18 cellular contexts compared by ENCODE assay signal in the genomic region with DNA sequence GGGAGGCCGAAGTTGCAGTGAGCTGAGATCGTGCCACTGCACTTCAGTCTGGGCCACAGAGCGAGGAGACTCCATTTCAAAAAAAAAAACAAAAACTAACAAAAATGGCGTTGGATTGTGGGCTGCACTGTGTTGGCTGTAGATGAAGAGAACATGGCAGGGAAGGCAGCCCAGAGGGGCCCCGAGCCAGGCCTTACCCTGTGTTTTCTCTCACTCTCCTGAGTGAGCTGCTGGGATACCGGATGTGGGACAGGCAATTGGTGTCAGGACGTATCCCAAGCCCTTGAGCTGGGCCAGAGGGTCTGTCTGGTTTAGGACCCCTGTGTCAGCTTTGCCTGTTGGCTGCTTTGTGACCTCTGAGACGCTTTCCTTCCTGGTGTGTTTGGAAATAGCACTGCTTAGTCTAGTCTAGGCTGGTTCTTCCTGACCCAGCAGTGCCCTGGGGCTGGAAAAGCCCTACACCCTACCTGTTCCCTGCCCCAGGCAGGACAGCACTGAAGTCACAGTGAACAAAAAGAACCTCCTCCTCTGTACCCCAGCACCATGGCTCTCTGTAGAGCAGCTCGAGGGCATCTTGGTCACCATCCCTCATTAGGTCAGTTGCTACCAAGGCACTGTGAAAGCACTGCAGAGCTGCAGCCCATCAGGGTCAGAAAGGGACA. TPM values are rescaled to one million over a fixed set of nuclear protein-coding genes. Genes with fewer than 3 reads are reported as not detected.
A peak's percentile ranks its signal among the peaks of the same experiment; 100 is the strongest.
DNase-seq lines count a peak whose midpoint lies in the region; ATAC-seq and TF ChIP-seq lines count a peak whose summit lies in the region.
"Had no signal": no experiment of that assay in that cellular context is flagged by ENCODE, and none has a peak within 500 bp of the region (broad histone marks: within the 10 kb centered on the region; RNA-seq: fewer than 3 reads in every experiment).

No MANE protein-coding gene starts in this region.

- H3K9me3 ChIP-seq in IMR-90 (ENCODE audit: control insufficient read depth, insufficient read depth, low read length) = no peaks in the 10 kb centered on the region
- no peaks in the 10 kb centered on the region for H3K9me3 ChIP-seq in endodermal cell (ENCODE audit: control insufficient read depth, low read length)
- H3K9me3 ChIP-seq in GM23248 (ENCODE audit: low read depth) = no peaks in the 10 kb centered on the region
- H3K9me3 ChIP-seq: Caco-2 had no signal

- H3K4me3 Mint-ChIP-seq in WTC11 (no peak overlapping the region), endodermal cell (no peak overlapping the region), neural crest cell (no peak overlapping the region)

- WGBS in IMR-90 (ENCODE audit: extremely low coverage in 2 of 2, insufficient read length in 1 of 2), 2 experiments = 80% methylated on average over 1 of the region's 9 CpGs; no CpG with 5 or more reads in 1 of the 2 experiments
- WGBS in endodermal cell (ENCODE audit: insufficient coverage in 1 of 2, insufficient read length in 1 of 2), 2 experiments = 89 to 97% methylated on average over 7 to 9 of the region's 9 CpGs
- WGBS in GM23248 (ENCODE audit: low coverage in 1 of 2, low lambda C conversion rate in 2 of 2, missing lambda C conversion rate in 2 of 2), 2 experiments = 92 to 95% methylated on average over 9 of the region's 9 CpGs

- H2BK15ac ChIP-seq in IMR-90 (ENCODE audit: low read depth, low read length) = no peak overlapping the region

- dilution Hi-C loops in IMR-90 (cut with HindIII; ENCODE audit: low sequenced_read_pairs, unreplicated experiment) = no loop called here

- no peak overlapping the region for H3K23ac ChIP-seq in IMR-90 (ENCODE audit: low read depth, low read length)

- peaks cover 4 to 5% of the 10 kb centered on the region in 2 experiments; a peak in 2 of 4 replicates for H3K79me1 ChIP-seq in IMR-90 (ENCODE audit: low read depth in 1 of 2, low read length in 2 of 2)

- no peak overlapping the region for H3K4ac ChIP-seq in IMR-90 (ENCODE audit: low read depth, low read length)

- H3K27ac Mint-ChIP-seq in WTC11 = peak overlapping the region; percentile 65; the same call in 1 of the 2 replicates
- no peak overlapping the region for H3K27ac Mint-ChIP-seq in endodermal cell
- H3K27ac Mint-ChIP-seq in neural crest cell (ENCODE audit: unreplicated experiment) = peak overlapping the region; percentile 50

- H3K9me3 Mint-ChIP-seq in WTC11 (no peaks in the 10 kb centered on the region), endodermal cell (no peaks in the 10 kb centered on the region), neural crest cell (no peaks in the 10 kb centered on the region)

- TF ChIP-seq RAD21 in IMR-90 (IDR thresholded peaks at IDR 0.05; ENCODE audit: low read length) = no peak

- H3K36me3 ChIP-seq in IMR-90 (ENCODE audit: control insufficient read depth, insufficient read depth, low read length) (peaks cover 55% of the 10 kb centered on the region), endodermal cell (ENCODE audit: control insufficient read depth, insufficient read depth, low read length) (peaks cover 56% of the 10 kb centered on the region), GM23248 (ENCODE audit: low read depth) (no peaks in the 10 kb centered on the region)

- no peak overlapping the region for H3K18ac ChIP-seq in IMR-90 (ENCODE audit: low read depth, low read length)

- peak overlapping the region; percentile 61 for H2AK9ac ChIP-seq in IMR-90 (replicated peaks; ENCODE audit: low read depth, low read length, poor library complexity)

- H3K27me3 ChIP-seq in IMR-90 (ENCODE audit: control insufficient read depth, insufficient read depth, low read length) (no peaks in the 10 kb centered on the region), endodermal cell (ENCODE audit: control insufficient read depth, insufficient read depth, low read length, poor library complexity, severe bottlenecking) (no peaks in the 10 kb centered on the region), GM23248 (replicated peaks; ENCODE audit: insufficient read depth) (no peaks in the 10 kb centered on the region)

- no peak overlapping the region for H3K14ac ChIP-seq in IMR-90 (replicated peaks; ENCODE audit: low read depth, low read length)

- no peak overlapping the region for H2BK5ac ChIP-seq in IMR-90 (ENCODE audit: low read depth, low read length, poor library complexity, severe bottlenecking)

- H3F3A ChIP-seq in GM23248 (ENCODE audit: insufficient read depth) = peaks cover 2% of the 10 kb centered on the region; the same call in 1 of the 2 replicates

- no TSS peak for BruUV-seq in IMR-90 (replicated peaks; lab: Mats Ljungman, UMichigan)

- H3K9me1 ChIP-seq in IMR-90 (ENCODE audit: insufficient read depth, low read length) = peaks cover 15% of the 10 kb centered on the region

- CTCF ChIA-PET in IMR-90 (lab: Yijun Ruan, JAX) (no interaction called here), WTC11 (lab: Charles Lee) (interaction anchor here (0.5 to 0.9 kb wide), 3 partner anchors 15 to 320 kb away, joined by 3 to 4 read pairs (median 3); no protein-coding TSS in a partner anchor)

- ATAC-seq in IMR-90 (ENCODE audit: low read depth) = no peak
- no peak for ATAC-seq in WTC11
- ATAC-seq: K562 had no signal

- no peak overlapping the region for H3K4me2 ChIP-seq in IMR-90 (ENCODE audit: low read depth, low read length)
- H3K4me2 ChIP-seq in GM23248 (ENCODE audit: unreplicated experiment) = no peak overlapping the region

- H3K9me2 ChIP-seq in GM23248 (ENCODE audit: insufficient read depth) = no peaks in the 10 kb centered on the region

- H3K9ac ChIP-seq in IMR-90 (ENCODE audit: low read depth, low read length) (no peak overlapping the region), endodermal cell (ENCODE audit: extremely low read depth, low read length, poor library complexity, severe bottlenecking) (no peak overlapping the region), GM23248 (no peak overlapping the region)

- H2AK5ac ChIP-seq in IMR-90 (ENCODE audit: low read depth, low read length) = no peak overlapping the region

- H3K4me3 ChIP-seq in IMR-90 (ENCODE audit: insufficient read depth, low read depth, low read length) (no peak overlapping the region), endodermal cell (ENCODE audit: low read length) (no peak overlapping the region), GM23248 (no peak overlapping the region)
- H3K4me3 ChIP-seq: K562 had no signal

- no peak overlapping the region for H3K56ac ChIP-seq in IMR-90 (ENCODE audit: extremely low read depth, insufficient read depth, low read length)

- H4K91ac ChIP-seq in IMR-90 (ENCODE audit: insufficient read depth, low read depth, low read length) = no peak overlapping the region

- no peak overlapping the region for H3K27ac ChIP-seq in IMR-90 (ENCODE audit: insufficient read depth, low read length)
- no peak overlapping the region for H3K27ac ChIP-seq in endodermal cell (ENCODE audit: low read depth, low read length)
- no peak overlapping the region for H3K27ac ChIP-seq in GM23248

- no peak overlapping the region for H4K5ac ChIP-seq in IMR-90 (ENCODE audit: low read depth, low read length)

- in situ Hi-C loops in IMR-90 (cut with MboI; ENCODE audit: low sequenced_read_pairs) (no loop called here), GM23248 (cut with MboI) (no loop called here)

- no peaks in the 10 kb centered on the region for H3K27me3 Mint-ChIP-seq in WTC11 (ENCODE audit: low read depth)
- no peaks in the 10 kb centered on the region for H3K27me3 Mint-ChIP-seq in endodermal cell (ENCODE audit: insufficient read depth)
- H3K27me3 Mint-ChIP-seq in neural crest cell (ENCODE audit: low read depth) = no peaks in the 10 kb centered on the region

- no peak for TF ChIP-seq POLR2A in IMR-90 (IDR thresholded peaks at IDR 0.05; ENCODE audit: low read depth, low read length)

- H3K4me1 Mint-ChIP-seq in WTC11 = peaks cover 1% of the 10 kb centered on the region
- no peaks in the 10 kb centered on the region for H3K4me1 Mint-ChIP-seq in endodermal cell
- H3K4me1 Mint-ChIP-seq in neural crest cell = peaks cover 3% of the 10 kb centered on the region

- H2BK20ac ChIP-seq in IMR-90 (ENCODE audit: low read depth, low read length) = no peak overlapping the region

- H2AFZ ChIP-seq in IMR-90 (replicated peaks; ENCODE audit: low read length, poor library complexity) = no peak overlapping the region
- no peak overlapping the region for H2AFZ ChIP-seq in GM23248

- peaks cover under 1% of the 10 kb centered on the region; the same call in 1 of the 2 replicates for H3K4me1 ChIP-seq in IMR-90 (ENCODE audit: control insufficient read depth, insufficient read depth, low read length)
- H3K4me1 ChIP-seq in endodermal cell (ENCODE audit: control insufficient read depth, insufficient read depth, low read length) = no peaks in the 10 kb centered on the region
- peaks cover 4% of the 10 kb centered on the region; the same call in 1 of the 2 replicates for H3K4me1 ChIP-seq in GM23248 (ENCODE audit: insufficient read depth)
- H3K4me1 ChIP-seq: Caco-2 had no signal

- H2BK120ac ChIP-seq in IMR-90 (ENCODE audit: low read depth, low read length) = no peak overlapping the region

- no peaks in the 10 kb centered on the region for H3K79me2 ChIP-seq in GM23248 (ENCODE audit: insufficient read depth)

- peaks cover 54% of the 10 kb centered on the region for H3K36me3 Mint-ChIP-seq in WTC11
- peaks cover 58% of the 10 kb centered on the region for H3K36me3 Mint-ChIP-seq in endodermal cell (ENCODE audit: low read depth)
- peaks cover 2% of the 10 kb centered on the region for H3K36me3 Mint-ChIP-seq in neural crest cell (ENCODE audit: low read depth)

- POLR2A ChIA-PET in IMR-90 (lab: Charles Lee; ENCODE audit: unreplicated experiment) = no interaction called here
- POLR2A ChIA-PET in WTC11 (lab: Charles Lee) = no interaction called here

- DNase-seq in IMR-90 = no peak
- DNase-seq in WTC11 (ENCODE audit: low spot score) = no peak
- DNase-seq in endodermal cell = peak; percentile 35
- no peak for DNase-seq in neural crest cell (ENCODE audit: low read depth, low spot score)
- DNase-seq in OCI-M2 (lab: John Stamatoyannopoulos, UW; ENCODE audit: unreplicated experiment) = no peak
- no peak for DNase-seq in GM23248
- DNase-seq in globus pallidus (ENCODE audit: low spot score) = no peak
- no peak for DNase-seq in GM20000 (ENCODE audit: low spot score)
- DNase-seq: ACHN, AML-193, Caco-2, EL, H7, NCI-H187, NCI-H446, NCI-H69, RPMI8226 had no signal

- no peak for TF ChIP-seq CTCF in IMR-90 (conservative IDR thresholded peaks at IDR 0.05; ENCODE audit: low read depth, low read length)
- TF ChIP-seq CTCF in WTC11 (IDR thresholded peaks at IDR 0.05) = no peak
- TF ChIP-seq CTCF in endodermal cell (conservative IDR thresholded peaks at IDR 0.05) = no peak
- no peak for TF ChIP-seq CTCF in neural crest cell (conservative IDR thresholded peaks at IDR 0.05)
- no peak for TF ChIP-seq CTCF in GM20000 (IDR thresholded peaks at IDR 0.05; ENCODE audit: extremely low read depth, missing control alignments)

- intact Hi-C loops in IMR-90 (cut with micrococcal nuclease) = no loop called here

- H4K20me1 ChIP-seq in IMR-90 (ENCODE audit: insufficient read depth, low read length) (no peaks in the 10 kb centered on the region), GM23248 (ENCODE audit: insufficient read depth) (no peaks in the 10 kb centered on the region)

- H4K8ac ChIP-seq in IMR-90 (ENCODE audit: low read depth in 2 of 2, low read length in 2 of 2) = no peak overlapping the region

RNA-seq across cellular contexts. Expression of gene CHADL, which starts 17.8 kb away (rescaled TPM):
- total RNA-seq in IMR-90 (2012; rRNA removed) = 0.18 and 0.28 TPM in 2 replicates
- polyA plus RNA-seq in IMR-90 (2012; rRNA removed) = 0.44 and 0.53 TPM in 2 replicates
- polyA plus RNA-seq in IMR-90 (2012; cell fraction: cytosol; rRNA removed) = 0.36 and 1.0 TPM in 2 replicates
- polyA plus RNA-seq in IMR-90 (2012; cell fraction: nucleus; rRNA removed; ENCODE audit: low replicate concordance) = 1.0 and 2.5 TPM in 2 replicates
- total RNA-seq in WTC11 (2021) = 1.2 to 1.7 TPM (median 1.5 TPM) in 3 replicates
- total RNA-seq in endodermal cell = 1 to 10 TPM in 1 of 2 donors, under 1 TPM in 1; 0.79 to 1.3 TPM
- 0.57 TPM for polyA plus RNA-seq in endodermal cell (2013, experiment 1 of 2)
- polyA plus RNA-seq in endodermal cell (2013, experiment 2 of 2) = 1.1 TPM
- total RNA-seq in neural crest cell = 0.61 and 1.8 TPM in 2 replicates
- 0.22 and 1.1 TPM in 2 replicates for total RNA-seq in GM23248 (2014; rRNA removed; shearing (Covaris generic))
- 0.30 and 0.88 TPM in 2 replicates for polyA plus RNA-seq in GM23248 (2016; fragmentation: Nextera tagmentation; extraction: Ambion mirVana)
- total RNA-seq: H7, K562 had no signal
- polyA plus RNA-seq: K562 had no signal

RNA-seq across cellular contexts. Expression of gene L3MBTL2, which starts 17.9 kb away (rescaled TPM):
- total RNA-seq in IMR-90 (2012; rRNA removed) = 20.8 and 25.1 TPM in 2 replicates
- polyA plus RNA-seq in IMR-90 (2012; rRNA removed) = 20.6 and 23.2 TPM in 2 replicates
- 15.5 and 19.2 TPM in 2 replicates for polyA plus RNA-seq in IMR-90 (2012; cell fraction: cytosol; rRNA removed)
- polyA plus RNA-seq in IMR-90 (2012; cell fraction: nucleus; rRNA removed; ENCODE audit: low replicate concordance) = 20.6 and 31.5 TPM in 2 replicates
- 25.2 to 28.0 TPM (median 25.6 TPM) in 3 replicates for total RNA-seq in WTC11 (2021)
- total RNA-seq in endodermal cell = 10 to 100 TPM; 24.3 to 26.5 TPM
- polyA plus RNA-seq in endodermal cell (2013, experiment 1 of 2) = 19.3 TPM
- polyA plus RNA-seq in endodermal cell (2013, experiment 2 of 2) = 15.4 TPM
- 30.6 and 32.3 TPM in 2 replicates for total RNA-seq in neural crest cell
- 19.1 and 24.1 TPM in 2 replicates for total RNA-seq in GM23248 (2014; rRNA removed; shearing (Covaris generic))
- 16.8 and 16.9 TPM in 2 replicates for polyA plus RNA-seq in GM23248 (2016; fragmentation: Nextera tagmentation; extraction: Ambion mirVana)
